ENCODE assay signal across 8 cellular contexts in genomic region chr15:40569139-40569953, GRCh38. TPM values are rescaled to one million over a fixed set of nuclear protein-coding genes. Genes with fewer than 3 reads are reported as not detected.
DNase-seq lines count a peak whose midpoint lies in the region; TF ChIP-seq lines count a peak whose summit lies in the region.

Gene RPUSD2 (plus strand): TSS chr15:40569299. CDS start chr15:40569338, 39 bp downstream.

- peaks cover 27% of the 10 kb centered on the region for H3K79me2 ChIP-seq in SU-DHL-6 (ENCODE audit: insufficient read depth, low read length)

- no peaks in the 10 kb centered on the region for H3K27me3 Mint-ChIP-seq in activated naive CD8-positive, alpha-beta T cell

- peak within 1 kb of the TSS; percentile 32; the same call in 1 of the 2 replicates for H3K27ac ChIP-seq in SU-DHL-6 (ENCODE audit: low read depth, low read length)
- H3K27ac ChIP-seq in ovary, result peak within 1 kb of the TSS; percentile 53 to 71
- peak within 1 kb of the TSS; percentile 91 for H3K27ac ChIP-seq in thymus (ENCODE audit: low read depth)

- no peak for TF ChIP-seq EP300 in ovary (IDR thresholded peaks at IDR 0.05)

- peaks cover 5% of the 10 kb centered on the region for H3K36me3 Mint-ChIP-seq in activated naive CD8-positive, alpha-beta T cell

- POLR2A ChIA-PET in HEK293T (lab: Yijun Ruan, JAX), result interaction anchor here (0.6 to 1.7 kb wide), 32 partner anchors 10 to 465 kb away, joined by 3 to 17 read pairs (median 4); partner anchors contain the start of genes CHST14 and RAD51

- 0 to 1% (median 0%) methylated on average over 36 to 61 of the region's 61 CpGs for WGBS in ovary, 3 donors
- WGBS in thymus, result under 1% methylated on average over 61 of the region's 61 CpGs

- peaks cover 5% of the 10 kb centered on the region for H3K4me1 ChIP-seq in ovary (ENCODE audit: insufficient read depth)
- H3K4me1 ChIP-seq in thymus (ENCODE audit: control insufficient read depth, insufficient read depth, low read length), result peaks cover 7% of the 10 kb centered on the region

- peaks cover 5% of the 10 kb centered on the region; the same call in 1 of the 2 replicates for H3F3A ChIP-seq in SU-DHL-6 (ENCODE audit: insufficient read depth)

- intact Hi-C loops in head of caudate nucleus (cut with DNase I), result loop anchor here (5.0 to 10.0 kb wide), 2 partner anchors 185 to 238 kb away; partner anchors contain the start of genes DNAJC17, RMDN3 and ZFYVE19
- intact Hi-C loops in ovary (cut with DNase I), result loop anchor here in 2 of 4 donors (10.0 kb wide), 2 partner anchors 125 to 185 kb away; partner anchors contain the start of genes BAHD1 (in 1 of the 2) and RMDN3 (in 1 of the 2)

- DNase-seq in ELF-1 (ENCODE audit: low read depth, low spot score) (peak; percentile 93), HEK293T (ENCODE audit: extremely low spot score) (peak; percentile 83), NCI-H128 (lab: John Stamatoyannopoulos, UW; ENCODE audit: unreplicated experiment) (peak; percentile 58), head of caudate nucleus (peak; percentile 93 to 98 (median 96)), ovary (peak; percentile 89 to 94 (median 92))

- no peak for TF ChIP-seq CTCF in SU-DHL-6 (IDR thresholded peaks at IDR 0.05; ENCODE audit: insufficient read depth, low read length, poor library complexity, severe bottlenecking)
- no peak for TF ChIP-seq CTCF in ovary (IDR thresholded peaks at IDR 0.05)

- no peaks in the 10 kb centered on the region for H3K9me3 Mint-ChIP-seq in activated naive CD8-positive, alpha-beta T cell (ENCODE audit: low read depth)

- H3K4me2 ChIP-seq in SU-DHL-6 (ENCODE audit: low read depth, low read length, poor library complexity, severe bottlenecking), result peak within 1 kb of the TSS; percentile 93

- peak; percentile 90 for TF ChIP-seq POLR2A in ovary (IDR thresholded peaks at IDR 0.05)

- H3K27ac Mint-ChIP-seq in activated naive CD8-positive, alpha-beta T cell, result peak within 1 kb of the TSS; percentile 97

- H3K4me1 Mint-ChIP-seq in activated naive CD8-positive, alpha-beta T cell (ENCODE audit: low read depth), result peaks cover 48% of the 10 kb centered on the region

- H3K9me2 ChIP-seq in SU-DHL-6 (replicated peaks; ENCODE audit: insufficient read depth, low read length), result no peaks in the 10 kb centered on the region

- H3K4me3 Mint-ChIP-seq in activated naive CD8-positive, alpha-beta T cell, result peak within 1 kb of the TSS; percentile 98

- CTCF ChIA-PET in HEK293T (lab: Yijun Ruan, JAX), result interaction anchor here (1.0 to 1.5 kb wide), 3 partner anchors 10 to 49 kb away, joined by 3 to 4 read pairs (median 3); no protein-coding TSS in a partner anchor

- no peaks in the 10 kb centered on the region for H3K9me3 ChIP-seq in SU-DHL-6 (ENCODE audit: insufficient read depth, low read length)
- H3K9me3 ChIP-seq in ovary, result no peaks in the 10 kb centered on the region
- no peaks in the 10 kb centered on the region for H3K9me3 ChIP-seq in thymus (ENCODE audit: control insufficient read depth)

- H3K36me3 ChIP-seq in SU-DHL-6 (ENCODE audit: low read length) (no peaks in the 10 kb centered on the region), ovary (no peaks in the 10 kb centered on the region), thymus (ENCODE audit: control insufficient read depth, insufficient read depth) (peaks cover 19% of the 10 kb centered on the region)

- H2AFZ ChIP-seq in SU-DHL-6 (ENCODE audit: low read depth, low read length, severe bottlenecking), result peak within 1 kb of the TSS; percentile 90

- peak within 1 kb of the TSS; percentile 69 for H3K9ac ChIP-seq in SU-DHL-6 (ENCODE audit: low read length)

- H3K4me3 ChIP-seq in SU-DHL-6 (ENCODE audit: insufficient read depth, low read length, poor library complexity, severe bottlenecking) (peak within 1 kb of the TSS; percentile 68), ovary (peak within 1 kb of the TSS; percentile 69), thymus (ENCODE audit: low read length) (peak within 1 kb of the TSS; percentile 96)

- H4K20me1 ChIP-seq in SU-DHL-6 (ENCODE audit: low read depth, low read length), result no peaks in the 10 kb centered on the region

- H3K27me3 ChIP-seq in SU-DHL-6 (ENCODE audit: low read length), result no peaks in the 10 kb centered on the region
- no peaks in the 10 kb centered on the region for H3K27me3 ChIP-seq in ovary
- H3K27me3 ChIP-seq in thymus (ENCODE audit: control insufficient read depth, insufficient read depth), result no peaks in the 10 kb centered on the region

TF ChIP-seq in HEK293T, 16 proteins besides CTCF, POLR2A, EP300 and RAD21:
- TF ChIP-seq CTBP1 (IDR thresholded peaks at IDR 0.05; ENCODE audit: borderline replicate concordance), result no peak
- TF ChIP-seq FOXK2 (IDR thresholded peaks at IDR 0.05), result no peak
- TF ChIP-seq ELF4 (IDR thresholded peaks at IDR 0.05), result no peak
- TF ChIP-seq TARDBP (IDR thresholded peaks at IDR 0.05), result no peak
- TF ChIP-seq PKNOX1 (IDR thresholded peaks at IDR 0.05), result no peak
- TF ChIP-seq HDGF (IDR thresholded peaks at IDR 0.05; ENCODE audit: borderline replicate concordance), result no peak
- TF ChIP-seq LEF1 (IDR thresholded peaks at IDR 0.05; ENCODE audit: borderline replicate concordance), result no peak
- no peak for TF ChIP-seq BHLHE40 (IDR thresholded peaks at IDR 0.05; ENCODE audit: borderline replicate concordance)
TF ChIP-seq in HEK293T: peak in this region for 0.

RNA-seq across cellular contexts. Expression of gene RPUSD2, which starts in this region (rescaled TPM):
- 10 to 100 TPM in 4 of 7 donors, 1 to 10 TPM in 3; 2.9 to 13.0 (median 11.1) TPM for total RNA-seq in ovary
- 1 to 10 TPM; 5.4 to 9.7 TPM for polyA plus RNA-seq in ovary
- polyA plus RNA-seq in thymus, result 15.2 TPM

Comparison
In these comparisons a context has a peak if more than half of its experiments do, and no peak if none do; other contexts are left out.
1. Peak in every context shown above with its lines: DNase-seq, H3K4me3 ChIP-seq and H3K27ac ChIP-seq.
2. H3K27ac ChIP-seq: peak in every context shown above with its lines; median percentile 91 in thymus; 62 in ovary; 32 in SU-DHL-6.